In genomic region chr9:2087500-2088313, GRCh38 we compare ENCODE assay signal across 8 cellular contexts.
A peak's percentile ranks its signal among the peaks of the same experiment; 100 is the strongest.
DNase-seq lines count a peak whose midpoint lies in the region; ATAC-seq and TF ChIP-seq lines count a peak whose summit lies in the region.

No MANE protein-coding gene starts in this region.

- H3K4me3 Mint-ChIP-seq in activated T-cell treated with anti-CD3 and anti-CD28 coated beads, Interleukin-2, amount 50 U/mL, for 4 hours, result no peak overlapping the region
- H3K4me3 Mint-ChIP-seq in naive thymus-derived CD4-positive, alpha-beta T cell, result no peak overlapping the region

- CTCF ChIA-PET in Panc1 (lab: Charles Lee), result no interaction called here
- CTCF ChIA-PET in naive thymus-derived CD4-positive, alpha-beta T cell (lab: Charles Lee), result interaction anchor here (0.7 to 1.6 kb wide), 16 partner anchors 13 to 378 kb away, joined by 3 to 9 read pairs (median 4); no protein-coding TSS in a partner anchor

- no peak for DNase-seq in activated T-cell treated with anti-CD3 and anti-CD28 coated beads, Interleukin-2, amount 50 U/mL, for 4 hours
- DNase-seq in activated T-cell treated with anti-CD3 and anti-CD28 coated beads, Interleukin-2, amount 50 U/mL, for 1 hour, result no peak
- DNase-seq in Panc1 (ENCODE audit: low read depth, low spot score), result peak; percentile 7
- peak; percentile 8 for DNase-seq in effector CD4-positive, alpha-beta T cell
- DNase-seq in naive thymus-derived CD4-positive, alpha-beta T cell, result peak in 7 of 9 donors; percentile 36 to 64 (median 58)
- no peak for DNase-seq in epidermal melanocyte (ENCODE audit: insufficient read length, low spot score)

- POLR2A ChIA-PET in Panc1 (lab: Charles Lee), result no interaction called here
- POLR2A ChIA-PET in naive thymus-derived CD4-positive, alpha-beta T cell (lab: Charles Lee), result no interaction called here

- peak overlapping the region in 4 of 9 donors; percentile 0 to 8 (median 4) for H3K27ac Mint-ChIP-seq in naive thymus-derived CD4-positive, alpha-beta T cell

- no peak overlapping the region for H3K4me3 ChIP-seq in Panc1 (ENCODE audit: low read depth in 2 of 2, low read length in 2 of 2)
- no peak overlapping the region for H3K4me3 ChIP-seq in naive thymus-derived CD4-positive, alpha-beta T cell (ENCODE audit: low read length)

- H3K9me3 ChIP-seq in Panc1 (ENCODE audit: control insufficient read depth, insufficient read depth, low read depth, low read length), result no peaks in the 10 kb centered on the region
- H3K9me3 ChIP-seq in naive thymus-derived CD4-positive, alpha-beta T cell (ENCODE audit: control insufficient read depth in 2 of 3, low read length in 3 of 3), result no peaks in the 10 kb centered on the region

- no TSS peak for BruUV-seq in Panc1 (replicated peaks; lab: Mats Ljungman, UMichigan)

- H3K36me3 Mint-ChIP-seq in activated T-cell treated with anti-CD3 and anti-CD28 coated beads, Interleukin-2, amount 50 U/mL, for 4 hours (ENCODE audit: insufficient read depth), result peaks cover 50% of the 10 kb centered on the region
- H3K36me3 Mint-ChIP-seq in naive thymus-derived CD4-positive, alpha-beta T cell, result peaks cover 18 to 79% (median 46%) of the 10 kb centered on the region in 5 donors

- TF ChIP-seq CTCF in Panc1 (IDR thresholded peaks at IDR 0.05), result peak; percentile 37; the same call in 1 of the 2 replicates

- in situ Hi-C loops in Panc1 (cut with HindIII; ENCODE audit: low pct_unique_long_range_greater_than_20kb, low sequenced_read_pairs), result no loop called here

- H3K27me3 Mint-ChIP-seq in activated T-cell treated with anti-CD3 and anti-CD28 coated beads, Interleukin-2, amount 50 U/mL, for 4 hours (ENCODE audit: low read depth), result no peaks in the 10 kb centered on the region
- H3K27me3 Mint-ChIP-seq in naive thymus-derived CD4-positive, alpha-beta T cell, result no peaks in the 10 kb centered on the region

- peak; percentile 87 to 91 for ATAC-seq in activated T-cell treated with anti-CD3 and anti-CD28 coated beads, Interleukin-2, amount 50 U/mL, for 4 hours
- peak; percentile 69 for ATAC-seq in GM21367 (IDR thresholded peaks at IDR 0.05; ENCODE audit: unreplicated experiment)
- ATAC-seq in HG03575 (IDR thresholded peaks at IDR 0.05; ENCODE audit: extremely low read depth, insufficient number of reproducible peaks, low FRiP score, unreplicated experiment), result peak; percentile 48
- ATAC-seq in Panc1, result no peak
- peak; percentile 97 for ATAC-seq in naive thymus-derived CD4-positive, alpha-beta T cell

- intact Hi-C loops in Panc1 (cut with micrococcal nuclease; ENCODE audit: unreplicated experiment), result no loop called here
- intact Hi-C loops in naive thymus-derived CD4-positive, alpha-beta T cell (cut with micrococcal nuclease), result loop anchor here (1.0 to 10.0 kb wide), 12 partner anchors 33 to 1195 kb away; partner anchors contain the start of gene SMARCA2 (in 2 of the 2)

- H3K4me1 ChIP-seq in Panc1 (ENCODE audit: control insufficient read depth, insufficient read depth, low read length), result no peaks in the 10 kb centered on the region
- no peaks in the 10 kb centered on the region for H3K4me1 ChIP-seq in naive thymus-derived CD4-positive, alpha-beta T cell (ENCODE audit: control insufficient read depth in 2 of 2, insufficient read depth in 2 of 2, low read length in 2 of 2)

- H3K36me3 ChIP-seq in Panc1 (ENCODE audit: control insufficient read depth, insufficient read depth, low read length), result no peaks in the 10 kb centered on the region
- peaks cover 19 to 72% (median 21%) of the 10 kb centered on the region in 3 experiments for H3K36me3 ChIP-seq in naive thymus-derived CD4-positive, alpha-beta T cell (ENCODE audit: control insufficient read depth in 2 of 3, insufficient read depth in 3 of 3, low read length in 3 of 3)

- H3K27ac ChIP-seq in Panc1 (ENCODE audit: low read length), result no peak overlapping the region
- H3K27ac ChIP-seq in naive thymus-derived CD4-positive, alpha-beta T cell (ENCODE audit: low read depth, low read length), result no peak overlapping the region

- peaks cover 14% of the 10 kb centered on the region for H3K4me1 Mint-ChIP-seq in activated T-cell treated with anti-CD3 and anti-CD28 coated beads, Interleukin-2, amount 50 U/mL, for 4 hours (ENCODE audit: low read depth)
- peaks cover 0 to 11% (median 6%) of the 10 kb centered on the region in 7 donors for H3K4me1 Mint-ChIP-seq in naive thymus-derived CD4-positive, alpha-beta T cell

- H3K9me3 Mint-ChIP-seq in activated T-cell treated with anti-CD3 and anti-CD28 coated beads, Interleukin-2, amount 50 U/mL, for 4 hours, result no peaks in the 10 kb centered on the region
- no peaks in the 10 kb centered on the region for H3K9me3 Mint-ChIP-seq in naive thymus-derived CD4-positive, alpha-beta T cell

- no peaks in the 10 kb centered on the region for H3K27me3 ChIP-seq in Panc1 (ENCODE audit: control insufficient read depth, insufficient read depth, low read length)
- no peaks in the 10 kb centered on the region for H3K27me3 ChIP-seq in naive thymus-derived CD4-positive, alpha-beta T cell (ENCODE audit: control insufficient read depth in 2 of 2, insufficient read depth in 2 of 2, low read length in 2 of 2)

Comparison
In these comparisons a context has a peak if more than half of its experiments do, and no peak if none do; other contexts are left out.
1. DNase-seq: peak in Panc1 (single experiment), effector CD4-positive, alpha-beta T cell (single experiment) and naive thymus-derived CD4-positive, alpha-beta T cell (7 of 9); none in activated T-cell treated with anti-CD3 and anti-CD28 coated beads, Interleukin-2, amount 50 U/mL, for 4 hours (single experiment), activated T-cell treated with anti-CD3 and anti-CD28 coated beads, Interleukin-2, amount 50 U/mL, for 1 hour (single experiment) and epidermal melanocyte (single experiment).